In genomic region chr11:30429550-30429949, GRCh38 we compare ENCODE assay signal across 23 cellular contexts.
DNase-seq lines count a peak whose midpoint lies in the region; ATAC-seq and TF ChIP-seq lines count a peak whose summit lies in the region.
"Had no signal": no experiment of that assay in that cellular context is flagged by ENCODE, and none has a peak within 500 bp of the region (broad histone marks: within the 10 kb centered on the region; RNA-seq: fewer than 3 reads in every experiment).

No MANE protein-coding gene starts in this region.

- no peak overlapping the region for H3K27ac Mint-ChIP-seq in activated T-helper 2 cell treated with anti-CD3 and anti-CD28 coated beads, Interferon-gamma antibody, Interleukin-2, Interleukin-4, amounts not matched to agents 10 μg/mL and 5 μg/mL and 100 μg/mL, durations not matched to agents 14 hours and 24 hours and 36 hours
- no peak overlapping the region for H3K27ac Mint-ChIP-seq in T-cell
- H3K27ac Mint-ChIP-seq: CD14-positive monocyte; CD4-positive, alpha-beta T cell; CD8-positive, alpha-beta memory T cell; HFFc6 had no signal

- H3K4me1 Mint-ChIP-seq in activated T-helper 2 cell treated with anti-CD3 and anti-CD28 coated beads, Interferon-gamma antibody, Interleukin-2, Interleukin-4, amounts not matched to agents 10 μg/mL and 5 μg/mL and 100 μg/mL, durations not matched to agents 14 hours and 24 hours and 36 hours (ENCODE audit: low read depth): no peaks in the 10 kb centered on the region
- H3K4me1 Mint-ChIP-seq in T-cell: no peaks in the 10 kb centered on the region
- H3K4me1 Mint-ChIP-seq: CD14-positive monocyte had no signal

- H3K4me3 ChIP-seq in left ventricle myocardium inferior: no peak overlapping the region
- H3K4me3 ChIP-seq: A549; BLaER1 treated with 17β-estradiol and CSF1 and Interleukin-3, amounts not matched to agents 10 nM and 100 nM; GM12878; HAP-1 had no signal

- H3K27me3 ChIP-seq in left ventricle myocardium inferior (ENCODE audit: low read depth): no peaks in the 10 kb centered on the region
- H3K27me3 ChIP-seq: BE2C; BLaER1 treated with 17β-estradiol and CSF1 and Interleukin-3, amounts not matched to agents 10 nM and 100 nM had no signal

- no peaks in the 10 kb centered on the region for H3K9me3 Mint-ChIP-seq in activated T-helper 2 cell treated with anti-CD3 and anti-CD28 coated beads, Interferon-gamma antibody, Interleukin-2, Interleukin-4, amounts not matched to agents 10 μg/mL and 5 μg/mL and 100 μg/mL, durations not matched to agents 14 hours and 24 hours and 36 hours
- H3K9me3 Mint-ChIP-seq in T-cell: no peaks in the 10 kb centered on the region
- H3K9me3 Mint-ChIP-seq: CD4-positive, alpha-beta T cell; CD8-positive, alpha-beta memory T cell had no signal

- intact Hi-C loops in left ventricle myocardium inferior (cut with micrococcal nuclease) (no loop called here), left cardiac atrium (cut with DNase I) (no loop called here)
- intact Hi-C loops in activated T-helper 2 cell treated with anti-CD3 and anti-CD28 coated beads, Interferon-gamma antibody, Interleukin-2, Interleukin-4, amounts not matched to agents 10 μg/mL and 5 μg/mL and 100 μg/mL, durations not matched to agents 14 hours and 24 hours and 36 hours (cut with micrococcal nuclease): no loop called here

- no peak overlapping the region for H3K4me3 Mint-ChIP-seq in activated T-helper 2 cell treated with anti-CD3 and anti-CD28 coated beads, Interferon-gamma antibody, Interleukin-2, Interleukin-4, amounts not matched to agents 10 μg/mL and 5 μg/mL and 100 μg/mL, durations not matched to agents 14 hours and 24 hours and 36 hours (ENCODE audit: low read depth)
- H3K4me3 Mint-ChIP-seq in T-cell: no peak overlapping the region
- H3K4me3 Mint-ChIP-seq: CD14-positive monocyte; CD4-positive, alpha-beta T cell; CD8-positive, alpha-beta memory T cell; HFFc6 had no signal

- DNase-seq in left ventricle myocardium inferior (no peak), left cardiac atrium (no peak), NCI-H82 (lab: John Stamatoyannopoulos, UW) (peak; percentile 92), GM03348 (ENCODE audit: low spot score) (no peak), T-cell (no peak)
- DNase-seq in activated T-helper 2 cell treated with anti-CD3 and anti-CD28 coated beads, Interferon-gamma antibody, Interleukin-2, Interleukin-4, amounts not matched to agents 10 μg/mL and 5 μg/mL and 100 μg/mL, durations not matched to agents 14 hours and 24 hours and 36 hours (ENCODE audit: low spot score): no peak
- DNase-seq: 8988T; ACHN; AML-193; BE2C; CD4-positive, alpha-beta T cell; CD8-positive, alpha-beta memory T cell; DMS 273 treated with DMSO at 0.1 percent for 48 hours; DMS53; DMS79 treated with DMSO at 0.1 percent for 48 hours; GOT3; HFFc6 had no signal

- TF ChIP-seq CTCF in left ventricle myocardium inferior (IDR thresholded peaks at IDR 0.05; ENCODE audit: borderline replicate concordance): no peak

- ATAC-seq in left cardiac atrium (no peak), SK-N-SH treated with all-trans-retinoic acid at 6 μM for 48 hours (no peak; the same call in 2 of the 3 replicates), T-cell (replicated peaks in 1 of 4) (no peak)
- ATAC-seq: A549, GM12878 had no signal

- H3K9me3 ChIP-seq in left ventricle myocardium inferior (replicated peaks): no peaks in the 10 kb centered on the region
- H3K9me3 ChIP-seq: A549, BE2C, HAP-1 had no signal

- peaks cover 80% of the 10 kb centered on the region for H3K4me1 ChIP-seq in left ventricle myocardium inferior
- H3K4me1 ChIP-seq: A549, BE2C had no signal

- H3K36me3 Mint-ChIP-seq in activated T-helper 2 cell treated with anti-CD3 and anti-CD28 coated beads, Interferon-gamma antibody, Interleukin-2, Interleukin-4, amounts not matched to agents 10 μg/mL and 5 μg/mL and 100 μg/mL, durations not matched to agents 14 hours and 24 hours and 36 hours (ENCODE audit: low read depth): no peaks in the 10 kb centered on the region
- H3K36me3 Mint-ChIP-seq in T-cell: no peaks in the 10 kb centered on the region
- H3K36me3 Mint-ChIP-seq: CD14-positive monocyte; CD8-positive, alpha-beta memory T cell had no signal

- CTCF ChIA-PET in T-cell (lab: Charles Lee): no interaction called here

- H3K27ac ChIP-seq in left ventricle myocardium inferior (replicated peaks): peak overlapping the region; percentile 29
- H3K27ac ChIP-seq: A549; BLaER1 treated with 17β-estradiol and CSF1 and Interleukin-3, amounts not matched to agents 10 nM and 100 nM had no signal

- H3K36me3 ChIP-seq in left ventricle myocardium inferior: no peaks in the 10 kb centered on the region
- H3K36me3 ChIP-seq: BE2C; BLaER1 treated with 17β-estradiol and CSF1 and Interleukin-3, amounts not matched to agents 10 nM and 100 nM; HAP-1 had no signal

- H3K27me3 Mint-ChIP-seq in activated T-helper 2 cell treated with anti-CD3 and anti-CD28 coated beads, Interferon-gamma antibody, Interleukin-2, Interleukin-4, amounts not matched to agents 10 μg/mL and 5 μg/mL and 100 μg/mL, durations not matched to agents 14 hours and 24 hours and 36 hours (ENCODE audit: low read depth): no peaks in the 10 kb centered on the region
- peaks cover 4 to 11% of the 10 kb centered on the region in 2 donors for H3K27me3 Mint-ChIP-seq in T-cell
- H3K27me3 Mint-ChIP-seq: CD4-positive, alpha-beta T cell had no signal

- POLR2A ChIA-PET in T-cell (lab: Charles Lee): no interaction called here

TF ChIP-seq in SK-N-SH treated with all-trans-retinoic acid at 6 μM for 48 hours, 23 proteins besides CTCF, POLR2A, EP300 and RAD21:
- TF ChIP-seq ZNF70 (CRISPR knock-in tag; IDR thresholded peaks at IDR 0.05) (no peak), OSR1 (CRISPR knock-in tag; IDR thresholded peaks at IDR 0.05) (no peak), TCF4 (CRISPR knock-in tag; IDR thresholded peaks at IDR 0.05; ENCODE audit: borderline replicate concordance) (peak; percentile 42), ZFP3 (CRISPR knock-in tag; IDR thresholded peaks at IDR 0.05) (no peak), ESRRG (CRISPR knock-in tag; IDR thresholded peaks at IDR 0.05) (no peak), SNAI2 (CRISPR knock-in tag; IDR thresholded peaks at IDR 0.05) (no peak), BACH2 (CRISPR knock-in tag; IDR thresholded peaks at IDR 0.05; ENCODE audit: borderline replicate concordance) (no peak), GLIS3 (CRISPR knock-in tag; IDR thresholded peaks at IDR 0.05) (no peak)
- TF ChIP-seq, protein P1, sequence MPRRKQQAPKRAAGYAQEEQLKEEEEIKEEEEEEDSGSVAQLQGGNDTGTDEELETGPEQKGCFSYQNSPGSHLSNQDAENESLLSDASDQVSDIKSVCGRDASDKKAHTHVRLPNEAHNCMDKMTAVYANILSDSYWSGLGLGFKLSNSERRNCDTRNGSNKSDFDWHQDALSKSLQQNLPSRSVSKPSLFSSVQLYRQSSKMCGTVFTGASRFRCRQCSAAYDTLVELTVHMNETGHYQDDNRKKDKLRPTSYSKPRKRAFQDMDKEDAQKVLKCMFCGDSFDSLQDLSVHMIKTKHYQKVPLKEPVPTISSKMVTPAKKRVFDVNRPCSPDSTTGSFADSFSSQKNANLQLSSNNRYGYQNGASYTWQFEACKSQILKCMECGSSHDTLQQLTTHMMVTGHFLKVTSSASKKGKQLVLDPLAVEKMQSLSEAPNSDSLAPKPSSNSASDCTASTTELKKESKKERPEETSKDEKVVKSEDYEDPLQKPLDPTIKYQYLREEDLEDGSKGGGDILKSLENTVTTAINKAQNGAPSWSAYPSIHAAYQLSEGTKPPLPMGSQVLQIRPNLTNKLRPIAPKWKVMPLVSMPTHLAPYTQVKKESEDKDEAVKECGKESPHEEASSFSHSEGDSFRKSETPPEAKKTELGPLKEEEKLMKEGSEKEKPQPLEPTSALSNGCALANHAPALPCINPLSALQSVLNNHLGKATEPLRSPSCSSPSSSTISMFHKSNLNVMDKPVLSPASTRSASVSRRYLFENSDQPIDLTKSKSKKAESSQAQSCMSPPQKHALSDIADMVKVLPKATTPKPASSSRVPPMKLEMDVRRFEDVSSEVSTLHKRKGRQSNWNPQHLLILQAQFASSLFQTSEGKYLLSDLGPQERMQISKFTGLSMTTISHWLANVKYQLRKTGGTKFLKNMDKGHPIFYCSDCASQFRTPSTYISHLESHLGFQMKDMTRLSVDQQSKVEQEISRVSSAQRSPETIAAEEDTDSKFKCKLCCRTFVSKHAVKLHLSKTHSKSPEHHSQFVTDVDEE (CRISPR knock-in tag; IDR thresholded peaks at IDR 0.05): 0 out of 2 replicates have a peak, but pooled peaks have one; percentile 42
- TF ChIP-seq, protein P2, sequence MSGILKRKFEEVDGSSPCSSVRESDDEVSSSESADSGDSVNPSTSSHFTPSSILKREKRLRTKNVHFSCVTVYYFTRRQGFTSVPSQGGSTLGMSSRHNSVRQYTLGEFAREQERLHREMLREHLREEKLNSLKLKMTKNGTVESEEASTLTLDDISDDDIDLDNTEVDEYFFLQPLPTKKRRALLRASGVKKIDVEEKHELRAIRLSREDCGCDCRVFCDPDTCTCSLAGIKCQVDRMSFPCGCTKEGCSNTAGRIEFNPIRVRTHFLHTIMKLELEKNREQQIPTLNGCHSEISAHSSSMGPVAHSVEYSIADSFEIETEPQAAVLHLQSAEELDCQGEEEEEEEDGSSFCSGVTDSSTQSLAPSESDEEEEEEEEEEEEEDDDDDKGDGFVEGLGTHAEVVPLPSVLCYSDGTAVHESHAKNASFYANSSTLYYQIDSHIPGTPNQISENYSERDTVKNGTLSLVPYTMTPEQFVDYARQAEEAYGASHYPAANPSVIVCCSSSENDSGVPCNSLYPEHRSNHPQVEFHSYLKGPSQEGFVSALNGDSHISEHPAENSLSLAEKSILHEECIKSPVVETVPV (CRISPR knock-in tag; IDR thresholded peaks at IDR 0.05): no peak
